Comparison of ENCODE assay signal across 7 cellular contexts in the genomic region with DNA sequence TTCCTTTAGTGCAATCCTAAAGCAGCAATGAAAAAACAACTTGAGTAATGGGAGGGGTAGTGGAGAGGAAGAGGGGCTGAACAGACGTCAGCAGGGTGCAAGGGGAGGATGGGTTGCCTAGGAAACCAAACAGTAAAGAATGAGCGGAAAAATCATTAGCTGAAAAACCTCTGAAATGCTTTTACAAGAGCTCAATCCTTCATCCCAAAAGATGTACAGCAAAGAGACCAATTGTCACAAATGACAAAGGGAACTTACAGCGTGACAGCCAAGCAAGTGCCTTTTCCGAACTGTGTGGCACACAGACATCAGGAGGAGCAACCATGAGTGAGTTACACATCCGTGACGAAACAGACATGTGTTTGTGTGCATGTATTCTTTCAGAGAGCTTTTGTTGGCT.
A peak's percentile ranks its signal among the peaks of the same experiment; 100 is the strongest.
DNase-seq lines count a peak whose midpoint lies in the region; ATAC-seq, FAIRE-seq and TF ChIP-seq lines count a peak whose summit lies in the region.

No MANE protein-coding gene starts in this region.

- intact Hi-C loops in lower leg skin (cut with DNase I; ENCODE audit: low total_unique reads): no loop called here
- intact Hi-C loops in activated CD4-positive, alpha-beta memory T cell treated with anti-CD3 and anti-CD28 coated beads for 36 hours (cut with micrococcal nuclease): no loop called here

- POLR2A ChIA-PET in activated CD4-positive, alpha-beta memory T cell treated with anti-CD3 and anti-CD28 coated beads for 36 hours (lab: Charles Lee): no interaction called here

- FAIRE-seq in D721Med (lab: Jason Lieb, UNC): peak; percentile 68

- DNase-seq in D721Med (ENCODE audit: insufficient read length, low spot score): no peak
- DNase-seq in NCI-H2227 (lab: John Stamatoyannopoulos, UW; ENCODE audit: unreplicated experiment): peak; percentile 65
- DNase-seq in dermis microvascular lymphatic vessel endothelial cell (ENCODE audit: low read depth in 2 of 2): peak; percentile 40 to 64
- DNase-seq in lower leg skin (ENCODE audit: low spot score in 2 of 2): no peak
- no peak for DNase-seq in activated CD4-positive, alpha-beta memory T cell treated with anti-CD3 and anti-CD28 coated beads for 36 hours

- WGBS in lower leg skin, 2 donors: 45 to 50% methylated on average over 6 of the region's 6 CpGs

- H3K4me1 Mint-ChIP-seq in nephron: peaks cover 33% of the 10 kb centered on the region
- peaks cover 67% of the 10 kb centered on the region for H3K4me1 Mint-ChIP-seq in activated CD4-positive, alpha-beta memory T cell treated with anti-CD3 and anti-CD28 coated beads for 36 hours (ENCODE audit: low read depth)

- no peak for TF ChIP-seq POLR2A in lower leg skin (IDR thresholded peaks at IDR 0.05)

- no peaks in the 10 kb centered on the region for H3K9me3 Mint-ChIP-seq in nephron
- no peaks in the 10 kb centered on the region for H3K9me3 Mint-ChIP-seq in activated CD4-positive, alpha-beta memory T cell treated with anti-CD3 and anti-CD28 coated beads for 36 hours

- no peaks in the 10 kb centered on the region for H3K36me3 Mint-ChIP-seq in nephron (ENCODE audit: low read depth)
- peaks cover 5% of the 10 kb centered on the region for H3K36me3 Mint-ChIP-seq in activated CD4-positive, alpha-beta memory T cell treated with anti-CD3 and anti-CD28 coated beads for 36 hours

- peak overlapping the region in 1 of 3 experiments; percentile 7 for H3K4me3 Mint-ChIP-seq in nephron
- H3K4me3 Mint-ChIP-seq in activated CD4-positive, alpha-beta memory T cell treated with anti-CD3 and anti-CD28 coated beads for 36 hours: no peak overlapping the region

- no peak for ATAC-seq in GM21825 (IDR thresholded peaks at IDR 0.05; ENCODE audit: unreplicated experiment)

- H3K27me3 Mint-ChIP-seq in nephron (ENCODE audit: low read depth): no peaks in the 10 kb centered on the region
- no peaks in the 10 kb centered on the region for H3K27me3 Mint-ChIP-seq in activated CD4-positive, alpha-beta memory T cell treated with anti-CD3 and anti-CD28 coated beads for 36 hours

- no peak overlapping the region for H3K4me3 ChIP-seq in lower leg skin (ENCODE audit: low read depth, poor library complexity, severe bottlenecking)

- CTCF ChIA-PET in activated CD4-positive, alpha-beta memory T cell treated with anti-CD3 and anti-CD28 coated beads for 36 hours (lab: Charles Lee): interaction anchor here (0.6 kb wide), 1 partner anchor 98 kb away, joined by 3 read pairs; no protein-coding TSS in a partner anchor

- no peak for TF ChIP-seq CTCF in D721Med (IDR thresholded peaks at IDR 0.05; ENCODE audit: insufficient read depth, missing control alignments)
- no peak for TF ChIP-seq CTCF in nephron (IDR thresholded peaks at IDR 0.05; ENCODE audit: unreplicated experiment in 3 of 3)
- no peak for TF ChIP-seq CTCF in lower leg skin (IDR thresholded peaks at IDR 0.05)

- H3K27ac Mint-ChIP-seq in nephron: peak overlapping the region; percentile 16 to 88 (median 48)
- no peak overlapping the region for H3K27ac Mint-ChIP-seq in activated CD4-positive, alpha-beta memory T cell treated with anti-CD3 and anti-CD28 coated beads for 36 hours

Comparison
In these comparisons a context has a peak if more than half of its experiments do, and no peak if none do; other contexts are left out.
1. DNase-seq: peak in NCI-H2227 (single experiment) and dermis microvascular lymphatic vessel endothelial cell (2 of 2); none in D721Med (single experiment), lower leg skin (0 of 2) and activated CD4-positive, alpha-beta memory T cell treated with anti-CD3 and anti-CD28 coated beads for 36 hours (single experiment).